Comparison of ENCODE assay signal across 10 cellular contexts in genomic region chr17:2795412-2796163, GRCh38. TPM values are rescaled to one million over a fixed set of nuclear protein-coding genes. Genes with fewer than 3 reads are reported as not detected.
DNase-seq lines count a peak whose midpoint lies in the region; ATAC-seq and TF ChIP-seq lines count a peak whose summit lies in the region.
"Had no signal": no experiment of that assay in that cellular context is flagged by ENCODE, and none has a peak within 500 bp of the region (broad histone marks: within the 10 kb centered on the region; RNA-seq: fewer than 3 reads in every experiment).

No MANE protein-coding gene starts in this region.

- H3K27me3 ChIP-seq in heart right ventricle (peaks cover 0 to 42% (median 20%) of the 10 kb centered on the region in 7 donors), upper lobe of left lung (no peaks in the 10 kb centered on the region)

- CTCF ChIA-PET in activated B cell treated with CpG ODN at 0.5 μM for 24 hours (lab: Charles Lee): interaction anchor here (1.0 to 1.5 kb wide), 2 partner anchors 10 to 19 kb away, joined by 3 to 8 read pairs; no protein-coding TSS in a partner anchor

- no peak for TF ChIP-seq POLR2A in upper lobe of left lung (IDR thresholded peaks at IDR 0.05)

- H3K4me3 ChIP-seq in heart right ventricle (peak overlapping the region in 6 of 10 donors; percentile 10 to 60 (median 18)), upper lobe of left lung (peak overlapping the region in 3 of 4 donors; percentile 35 to 51 (median 44))

- POLR2A ChIA-PET in activated B cell treated with CpG ODN at 0.5 μM for 24 hours (lab: Charles Lee): interaction anchor here (0.6 to 2.0 kb wide), 4 partner anchors 17 to 339 kb away, joined by 4 to 13 read pairs (median 6); no protein-coding TSS in a partner anchor

- intact Hi-C loops in heart right ventricle (cut with DNase I) (no loop called here), left cardiac atrium (cut with DNase I) (no loop called here), activated B cell treated with CpG ODN at 0.5 μM for 24 hours (cut with micrococcal nuclease) (loop anchor here (1.0 kb wide), 1 partner anchor 19 kb away; no protein-coding TSS in a partner anchor)

- H3K27ac ChIP-seq in heart right ventricle (peak overlapping the region in 1 of 10 donors; percentile 57), upper lobe of left lung (peak overlapping the region in 2 of 4 donors; percentile 43 to 72), substantia nigra (ENCODE audit: low read depth, low read length, poor library complexity, severe bottlenecking) (no peak overlapping the region)

- TF ChIP-seq CTCF in heart right ventricle (IDR thresholded peaks at IDR 0.05) (no peak), activated B cell treated with CpG ODN at 0.5 μM for 24 hours (IDR thresholded peaks at IDR 0.05) (no peak), upper lobe of left lung (IDR thresholded peaks at IDR 0.05) (no peak)

- TF ChIP-seq EP300 in upper lobe of left lung (IDR thresholded peaks at IDR 0.05): no peak

- no peaks in the 10 kb centered on the region for H3K9me3 Mint-ChIP-seq in activated B cell treated with CpG ODN at 0.5 μM for 24 hours
- H3K9me3 Mint-ChIP-seq in memory B cell: no peaks in the 10 kb centered on the region

- ATAC-seq in heart right ventricle: no peak
- no peak for ATAC-seq in left cardiac atrium
- peak; percentile 1 for ATAC-seq in activated B cell treated with CpG ODN at 0.5 μM for 24 hours (ENCODE audit: low read depth)
- ATAC-seq in memory B cell (ENCODE audit: low read depth): peak; percentile 6
- ATAC-seq in upper lobe of left lung (ENCODE audit: low FRiP score in 2 of 2): peak in 1 of 2 donors; percentile 2

- H3K27me3 Mint-ChIP-seq in activated B cell treated with CpG ODN at 0.5 μM for 24 hours: no peaks in the 10 kb centered on the region
- no peaks in the 10 kb centered on the region for H3K27me3 Mint-ChIP-seq in memory B cell

- H3K36me3 ChIP-seq in heart right ventricle (no peaks in the 10 kb centered on the region), upper lobe of left lung (no peaks in the 10 kb centered on the region)

- H3K9me3 ChIP-seq in heart right ventricle (no peaks in the 10 kb centered on the region), upper lobe of left lung (no peaks in the 10 kb centered on the region)

- H3K4me1 Mint-ChIP-seq in activated B cell treated with CpG ODN at 0.5 μM for 24 hours (peaks cover 85% of the 10 kb centered on the region), memory B cell (peaks cover 53% of the 10 kb centered on the region)

- H3K27ac Mint-ChIP-seq in activated B cell treated with CpG ODN at 0.5 μM for 24 hours (peak overlapping the region; percentile 20), memory B cell (peak overlapping the region; percentile 7)

- peak overlapping the region; percentile 72 for H3K4me3 Mint-ChIP-seq in activated B cell treated with CpG ODN at 0.5 μM for 24 hours
- H3K4me3 Mint-ChIP-seq in memory B cell: peak overlapping the region; percentile 94

- H3K36me3 Mint-ChIP-seq in activated B cell treated with CpG ODN at 0.5 μM for 24 hours (ENCODE audit: low read depth) (peaks cover 7% of the 10 kb centered on the region), memory B cell (peaks cover 5% of the 10 kb centered on the region)

- H3K4me1 ChIP-seq in heart right ventricle (peaks cover 0 to 69% (median 6%) of the 10 kb centered on the region in 9 donors), upper lobe of left lung (peaks cover 0 to 21% (median 8%) of the 10 kb centered on the region in 4 donors)

- WGBS in heart right ventricle, 2 donors: 84 to 88% methylated on average over 30 of the region's 30 CpGs
- WGBS in upper lobe of left lung, 2 donors: 79 to 87% methylated on average over 18 to 25 of the region's 30 CpGs

- DNase-seq in heart right ventricle (no peak), left cardiac atrium (no peak), activated B cell treated with CpG ODN at 0.5 μM for 24 hours (no peak), memory B cell (ENCODE audit: low spot score in 2 of 2) (no peak), upper lobe of left lung (no peak), substantia nigra (lab: John Stamatoyannopoulos, UW) (no peak), cerebellar nuclear complex (lab: John Stamatoyannopoulos, UW) (no peak), NCI-H2171 (lab: John Stamatoyannopoulos, UW) (no peak)
- DNase-seq: retina had no signal

RNA-seq across cellular contexts. Expression of gene RAP1GAP2, which starts 0.7 kb away (rescaled TPM):
- 10 to 100 TPM; 25.0 to 51.3 (median 38.0) TPM for total RNA-seq in heart right ventricle
- polyA plus RNA-seq in heart right ventricle: 10 to 100 TPM in 1 of 2 donors, 1 to 10 TPM in 1; 9.5 to 19.3 TPM
- 10 to 100 TPM; 49.1 to 57.6 TPM for total RNA-seq in left cardiac atrium
- 2.5 and 2.6 TPM in 2 replicates for total RNA-seq in activated B cell treated with CpG ODN at 0.5 μM for 24 hours
- 10 to 100 TPM in 5 of 6 donors, 1 to 10 TPM in 1; 6.3 to 19.4 (median 13.6) TPM for total RNA-seq in upper lobe of left lung

RNA-seq across cellular contexts. Expression of gene CCDC92B, which starts 46.1 kb away (rescaled TPM):
- under 1 TPM; 0.06 to 0.30 (median 0.19) TPM for total RNA-seq in heart right ventricle
- under 1 TPM; 0.06 to 0.44 TPM for polyA plus RNA-seq in heart right ventricle
- total RNA-seq in left cardiac atrium: under 1 TPM; 0.06 to 0.13 TPM
- not detected in 2 replicates for total RNA-seq in activated B cell treated with CpG ODN at 0.5 μM for 24 hours
- under 1 TPM in 2 of 6 donors, not detected in 4; 0.34 TPM for total RNA-seq in upper lobe of left lung
- total RNA-seq: lung microvascular endothelial cell had no signal

Comparison
In these comparisons a context has a peak if more than half of its experiments do, and no peak if none do; other contexts are left out.
1. ATAC-seq: peak in activated B cell treated with CpG ODN at 0.5 μM for 24 hours (single experiment) and memory B cell (single experiment); none in heart right ventricle (0 of 8) and left cardiac atrium (0 of 2).